ENCODE assay signal across 36 cellular contexts in the genomic region with DNA sequence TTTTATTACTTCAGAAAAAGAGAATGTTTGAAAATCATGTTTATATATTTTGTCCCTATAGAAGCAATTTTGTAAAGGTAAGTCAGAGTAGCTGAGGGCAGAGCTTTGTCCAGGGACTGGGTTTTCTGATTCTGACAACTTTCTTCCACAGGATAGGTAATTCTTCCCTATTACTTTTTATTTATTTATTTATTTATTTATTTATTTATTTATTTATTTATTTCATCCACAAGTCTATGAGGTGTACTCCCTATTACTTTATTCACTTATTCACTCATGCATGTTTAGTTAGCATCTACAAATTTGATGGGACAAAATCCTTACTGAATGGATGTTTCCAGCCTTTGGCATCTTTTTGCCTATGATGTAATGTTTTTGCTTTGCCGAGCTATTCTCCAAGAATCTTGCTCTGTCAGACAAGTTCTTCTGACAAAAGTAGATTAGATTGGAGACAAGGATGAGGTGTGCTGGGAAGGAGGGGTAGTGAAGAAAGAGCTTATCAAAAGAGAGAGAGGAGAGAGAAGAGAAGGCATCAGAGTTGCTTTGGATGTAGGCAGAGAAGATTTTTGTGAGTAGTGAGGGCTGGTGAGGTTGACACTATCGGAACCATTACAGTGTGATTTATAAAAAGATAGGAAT.
"Had no signal": no experiment of that assay in that cellular context is flagged by ENCODE, and none has a peak within 500 bp of the region (broad histone marks: within the 10 kb centered on the region; RNA-seq: fewer than 3 reads in every experiment).

No MANE protein-coding gene starts in this region.

- FAIRE-seq: endometrium, endothelial cell of umbilical vein had no signal

- H3K36me3 Mint-ChIP-seq: activated CD4-positive, alpha-beta memory T cell treated with anti-CD3 and anti-CD28 coated beads for 36 hours; activated CD8-positive, alpha-beta memory T cell treated with anti-CD3 and anti-CD28 coated beads, Interleukin-2, amount 10 ng/mL, durations not matched to agents 7 days and 5 days; activated naive CD4-positive, alpha-beta T cell treated with anti-CD3 and anti-CD28 coated beads, Interleukin-2, amount 50 U/mL, for 24 hours; activated naive CD8-positive, alpha-beta T cell treated with anti-CD3 and anti-CD28 coated beads for 36 hours had no signal

- H3K9me3 Mint-ChIP-seq: activated CD4-positive, alpha-beta memory T cell treated with anti-CD3 and anti-CD28 coated beads for 36 hours; activated CD4-positive, alpha-beta T cell treated with anti-CD3 and anti-CD28 coated beads, Interleukin-2, amount 10 ng/mL, durations not matched to agents 24 days and 14 days; activated naive CD4-positive, alpha-beta T cell treated with anti-CD3 and anti-CD28 coated beads for 36 hours; activated naive CD4-positive, alpha-beta T cell treated with anti-CD3 and anti-CD28 coated beads, Interleukin-2, amount 50 U/mL, for 24 hours; activated naive CD8-positive, alpha-beta T cell treated with anti-CD3 and anti-CD28 coated beads for 36 hours; activated T-helper 1 cell treated with anti-CD3 and anti-CD28 coated beads, Interleukin-12 subunit alpha, Interleukin-12 subunit beta, Interleukin-2, Interleukin-4 antibody, amounts not matched to agents 30 ng/mL and 10 ng/mL and 1 ng/mL, durations not matched to agents 14 hours and 24 hours and 36 hours; activated T-helper 2 cell treated with anti-CD3 and anti-CD28 coated beads, Interferon-gamma antibody, Interleukin-2, Interleukin-4, amounts not matched to agents 10 μg/mL and 5 μg/mL and 100 μg/mL, durations not matched to agents 14 hours and 24 hours and 36 hours; T-helper 2 cell treated with Interferon-gamma antibody and Interleukin-4, amounts not matched to agents 5 μg/mL and 100 μg/mL, for 36 hours had no signal

- H3K27ac ChIP-seq: adrenal gland, body of pancreas, colonic mucosa, epithelial cell of prostate, esophagus squamous epithelium, gastroesophageal sphincter, heart right ventricle, WERI-Rb-1 had no signal

- H3K27ac Mint-ChIP-seq: activated CD4-positive, alpha-beta memory T cell treated with anti-CD3 and anti-CD28 coated beads for 36 hours; activated CD4-positive, alpha-beta T cell treated with anti-CD3 and anti-CD28 coated beads for 36 hours; activated CD4-positive, alpha-beta T cell treated with anti-CD3 and anti-CD28 coated beads, Interleukin-2, amount 10 ng/mL, durations not matched to agents 24 days and 14 days; activated CD8-positive, alpha-beta memory T cell treated with anti-CD3 and anti-CD28 coated beads, Interleukin-2, amount 10 ng/mL, durations not matched to agents 7 days and 5 days; activated CD8-positive, alpha-beta T cell treated with anti-CD3 and anti-CD28 coated beads, Interleukin-2, amount 10 ng/mL, durations not matched to agents 7 days and 5 days; activated naive CD4-positive, alpha-beta T cell treated with anti-CD3 and anti-CD28 coated beads for 36 hours; activated naive CD4-positive, alpha-beta T cell treated with anti-CD3 and anti-CD28 coated beads, Interleukin-2, amount 50 U/mL, for 24 hours; activated naive CD8-positive, alpha-beta T cell treated with anti-CD3 and anti-CD28 coated beads for 36 hours; activated naive CD8-positive, alpha-beta T cell treated with anti-CD3 and anti-CD28 coated beads, Interleukin-2, amount 50 U/mL, for 24 hours; activated T-helper 1 cell treated with anti-CD3 and anti-CD28 coated beads, Interleukin-12 subunit alpha, Interleukin-12 subunit beta, Interleukin-2, Interleukin-4 antibody, amounts not matched to agents 30 ng/mL and 10 ng/mL and 1 ng/mL, durations not matched to agents 14 hours and 24 hours and 36 hours; activated T-helper 2 cell treated with anti-CD3 and anti-CD28 coated beads, Interferon-gamma antibody, Interleukin-2, Interleukin-4, amounts not matched to agents 10 μg/mL and 5 μg/mL and 100 μg/mL, durations not matched to agents 14 hours and 24 hours and 36 hours; T-helper 17 cell; T-helper 2 cell treated with Interferon-gamma antibody and Interleukin-4, amounts not matched to agents 5 μg/mL and 100 μg/mL, for 36 hours had no signal

- H3K27me3 Mint-ChIP-seq: activated CD4-positive, alpha-beta memory T cell treated with anti-CD3 and anti-CD28 coated beads for 36 hours; activated CD4-positive, alpha-beta T cell treated with anti-CD3 and anti-CD28 coated beads for 36 hours; activated CD4-positive, alpha-beta T cell treated with anti-CD3 and anti-CD28 coated beads, Interleukin-2, amount 10 ng/mL, durations not matched to agents 24 days and 14 days; activated CD8-positive, alpha-beta memory T cell treated with anti-CD3 and anti-CD28 coated beads, Interleukin-2, amount 10 ng/mL, durations not matched to agents 7 days and 5 days; activated naive CD4-positive, alpha-beta T cell treated with anti-CD3 and anti-CD28 coated beads, Interleukin-2, amount 50 U/mL, for 24 hours; activated naive CD8-positive, alpha-beta T cell treated with anti-CD3 and anti-CD28 coated beads for 36 hours; activated naive CD8-positive, alpha-beta T cell treated with anti-CD3 and anti-CD28 coated beads, Interleukin-2, amount 50 U/mL, for 24 hours; T-helper 17 cell had no signal

- H3K27me3 ChIP-seq: adrenal gland, body of pancreas, colonic mucosa, esophagus squamous epithelium, gastroesophageal sphincter, heart right ventricle had no signal

- H3K4me3 Mint-ChIP-seq: activated CD4-positive, alpha-beta memory T cell treated with anti-CD3 and anti-CD28 coated beads for 36 hours; activated CD4-positive, alpha-beta T cell treated with anti-CD3 and anti-CD28 coated beads for 36 hours; activated CD4-positive, alpha-beta T cell treated with anti-CD3 and anti-CD28 coated beads, Interleukin-2, amount 10 ng/mL, durations not matched to agents 24 days and 14 days; activated CD8-positive, alpha-beta memory T cell treated with anti-CD3 and anti-CD28 coated beads, Interleukin-2, amount 10 ng/mL, durations not matched to agents 7 days and 5 days; activated CD8-positive, alpha-beta T cell treated with anti-CD3 and anti-CD28 coated beads, Interleukin-2, amount 10 ng/mL, durations not matched to agents 7 days and 5 days; activated naive CD4-positive, alpha-beta T cell treated with anti-CD3 and anti-CD28 coated beads for 36 hours; activated naive CD4-positive, alpha-beta T cell treated with anti-CD3 and anti-CD28 coated beads, Interleukin-2, amount 50 U/mL, for 24 hours; activated naive CD8-positive, alpha-beta T cell treated with anti-CD3 and anti-CD28 coated beads for 36 hours; activated naive CD8-positive, alpha-beta T cell treated with anti-CD3 and anti-CD28 coated beads, Interleukin-2, amount 50 U/mL, for 24 hours; activated T-helper 1 cell treated with anti-CD3 and anti-CD28 coated beads, Interleukin-12 subunit alpha, Interleukin-12 subunit beta, Interleukin-2, Interleukin-4 antibody, amounts not matched to agents 30 ng/mL and 10 ng/mL and 1 ng/mL, durations not matched to agents 14 hours and 24 hours and 36 hours; T-helper 17 cell; T-helper 2 cell treated with Interferon-gamma antibody and Interleukin-4, amounts not matched to agents 5 μg/mL and 100 μg/mL, for 36 hours had no signal

- H3K4me3 ChIP-seq: adrenal gland, body of pancreas, colonic mucosa, esophagus squamous epithelium, gastroesophageal sphincter, heart right ventricle had no signal

- H3K9me3 ChIP-seq: adrenal gland, body of pancreas, colonic mucosa, esophagus squamous epithelium, gastroesophageal sphincter, heart right ventricle had no signal

- H3K4me1 Mint-ChIP-seq: activated CD4-positive, alpha-beta T cell treated with anti-CD3 and anti-CD28 coated beads for 36 hours; activated CD4-positive, alpha-beta T cell treated with anti-CD3 and anti-CD28 coated beads, Interleukin-2, amount 10 ng/mL, durations not matched to agents 24 days and 14 days; activated CD8-positive, alpha-beta memory T cell treated with anti-CD3 and anti-CD28 coated beads, Interleukin-2, amount 10 ng/mL, durations not matched to agents 7 days and 5 days; activated naive CD4-positive, alpha-beta T cell treated with anti-CD3 and anti-CD28 coated beads, Interleukin-2, amount 50 U/mL, for 24 hours; activated naive CD8-positive, alpha-beta T cell treated with anti-CD3 and anti-CD28 coated beads for 36 hours; activated naive CD8-positive, alpha-beta T cell treated with anti-CD3 and anti-CD28 coated beads, Interleukin-2, amount 50 U/mL, for 24 hours; T-helper 17 cell had no signal

- DNase-seq: activated CD4-positive, alpha-beta memory T cell treated with anti-CD3 and anti-CD28 coated beads for 36 hours; activated CD4-positive, alpha-beta T cell treated with anti-CD3 and anti-CD28 coated beads for 36 hours; activated CD4-positive, alpha-beta T cell treated with anti-CD3 and anti-CD28 coated beads, Interleukin-2, amount 10 ng/mL, durations not matched to agents 24 days and 14 days; activated CD4-positive, CD25-positive, alpha-beta regulatory T cell; activated CD4-positive, CD25-positive, alpha-beta regulatory T cell treated with anti-CD3 and anti-CD28 coated beads, Interleukin-2, amount 50 U/mL, for 72 hours; activated CD8-positive, alpha-beta memory T cell treated with anti-CD3 and anti-CD28 coated beads, Interleukin-2, amount 10 ng/mL, durations not matched to agents 7 days and 5 days; activated CD8-positive, alpha-beta memory T cell treated with anti-CD3 and anti-CD28 coated beads, Interleukin-2, amount 50 U/mL, for 4 hours; activated CD8-positive, alpha-beta T cell treated with anti-CD3 and anti-CD28 coated beads, Interleukin-2, amount 10 ng/mL, durations not matched to agents 7 days and 5 days; activated effector memory CD4-positive, alpha-beta T cell treated with anti-CD3 and anti-CD28 coated beads, Interleukin-2, amount 50 U/mL, for 16 hours; activated naive CD4-positive, alpha-beta T cell treated with anti-CD3 and anti-CD28 coated beads for 36 hours; activated naive CD8-positive, alpha-beta T cell treated with anti-CD3 and anti-CD28 coated beads for 36 hours; activated naive CD8-positive, alpha-beta T cell treated with anti-CD3 and anti-CD28 coated beads, Interleukin-2, amount 50 U/mL, for 24 hours; activated T-cell treated with anti-CD3 and anti-CD28 coated beads, Interleukin-2, amount 50 U/mL, for 1 hour; activated T-cell treated with anti-CD3 and anti-CD28 coated beads, Interleukin-2, amount 50 U/mL, for 48 hours; adrenal gland; amygdala; aorta; body of pancreas; caudate nucleus; cerebellar nuclear complex; colonic mucosa; effector CD8-positive, alpha-beta T cell; esophagus squamous epithelium; foreskin melanocyte; heart right ventricle; T-helper 17 cell; T1000; WERI-Rb-1 had no signal

- H3K36me3 ChIP-seq: adrenal gland, colonic mucosa, esophagus squamous epithelium, gastroesophageal sphincter, heart right ventricle, WERI-Rb-1 had no signal

- H3K4me1 ChIP-seq: adrenal gland, body of pancreas, colonic mucosa, esophagus squamous epithelium, gastroesophageal sphincter, heart right ventricle had no signal
